In the genomic region with DNA sequence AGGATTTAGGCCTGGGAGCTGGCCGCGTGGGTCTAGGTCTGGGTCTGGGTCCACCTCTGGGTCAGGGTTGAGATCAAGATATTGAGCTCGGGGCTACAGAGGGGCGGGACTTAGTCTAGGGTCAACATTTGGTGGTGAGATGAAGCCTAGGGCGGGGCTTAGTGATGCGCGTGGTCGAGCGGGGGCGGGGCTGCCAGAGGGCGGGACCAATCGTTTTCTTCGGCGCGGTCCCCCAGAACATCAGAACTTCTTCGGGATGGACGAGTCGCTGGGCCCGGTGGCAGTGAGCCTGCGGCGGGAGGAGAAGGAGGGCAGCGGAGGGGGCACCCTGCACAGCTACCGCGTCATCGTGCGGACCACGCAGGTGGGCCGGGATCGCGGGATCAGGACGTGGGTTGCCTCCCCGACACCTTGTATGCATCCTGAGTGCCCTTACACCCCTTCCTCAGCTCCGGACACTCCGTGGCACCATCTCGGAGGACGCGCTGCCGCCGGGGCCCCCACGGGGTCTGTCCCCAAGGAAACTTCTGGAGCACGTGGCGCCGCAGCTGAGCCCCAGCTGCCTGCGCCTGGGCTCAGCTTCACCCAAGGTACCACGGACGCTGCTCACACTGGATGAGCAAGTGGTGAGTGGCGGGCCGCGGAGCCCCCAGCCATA, we compare ENCODE assay signal across 1 cellular context.
TF ChIP-seq lines count a peak whose summit lies in the region.

No MANE protein-coding gene starts in this region.

TF ChIP-seq in IMR-90, 13 proteins besides CTCF, POLR2A, EP300 and RAD21:
- TF ChIP-seq MAFK (IDR thresholded peaks at IDR 0.05; ENCODE audit: low read depth, low read length) (no peak), USF2 (IDR thresholded peaks at IDR 0.05; ENCODE audit: low read depth, low read length) (no peak), CEBPB (IDR thresholded peaks at IDR 0.05; ENCODE audit: low read depth, low read length) (no peak), SMC3 (IDR thresholded peaks at IDR 0.05; ENCODE audit: low read depth, low read length) (no peak), MXI1 (IDR thresholded peaks at IDR 0.05; ENCODE audit: borderline replicate concordance, low read depth, low read length) (no peak), MAZ (IDR thresholded peaks at IDR 0.05; ENCODE audit: borderline replicate concordance, low read depth, low read length) (no peak), BHLHE40 (IDR thresholded peaks at IDR 0.05; ENCODE audit: low read depth, low read length) (no peak), RFX5 (IDR thresholded peaks at IDR 0.05; ENCODE audit: low read depth, low read length) (no peak), RCOR1 (IDR thresholded peaks at IDR 0.05; ENCODE audit: insufficient replicate concordance, low read length) (no peak), FOS (IDR thresholded peaks at IDR 0.05; ENCODE audit: low read depth, low read length) (no peak), NFE2L2 (IDR thresholded peaks at IDR 0.05; ENCODE audit: low read depth, low read length) (no peak), CHD1 (IDR thresholded peaks at IDR 0.05; ENCODE audit: low read depth, low read length) (no peak)
- TF ChIP-seq, protein P1, sequence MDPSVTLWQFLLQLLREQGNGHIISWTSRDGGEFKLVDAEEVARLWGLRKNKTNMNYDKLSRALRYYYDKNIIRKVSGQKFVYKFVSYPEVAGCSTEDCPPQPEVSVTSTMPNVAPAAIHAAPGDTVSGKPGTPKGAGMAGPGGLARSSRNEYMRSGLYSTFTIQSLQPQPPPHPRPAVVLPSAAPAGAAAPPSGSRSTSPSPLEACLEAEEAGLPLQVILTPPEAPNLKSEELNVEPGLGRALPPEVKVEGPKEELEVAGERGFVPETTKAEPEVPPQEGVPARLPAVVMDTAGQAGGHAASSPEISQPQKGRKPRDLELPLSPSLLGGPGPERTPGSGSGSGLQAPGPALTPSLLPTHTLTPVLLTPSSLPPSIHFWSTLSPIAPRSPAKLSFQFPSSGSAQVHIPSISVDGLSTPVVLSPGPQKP (IDR thresholded peaks at IDR 0.05; ENCODE audit: borderline replicate concordance, low read depth, low read length): no peak
